In genomic region chr17:65564793-65565192, GRCh38 we compare ENCODE assay signal across 10 cellular contexts. TPM values are rescaled to one million over a fixed set of nuclear protein-coding genes. Genes with fewer than 3 reads are reported as not detected.
DNase-seq lines count a peak whose midpoint lies in the region; TF ChIP-seq lines count a peak whose summit lies in the region.
"Had no signal": no experiment of that assay in that cellular context is flagged by ENCODE, and none has a peak within 500 bp of the region (broad histone marks: within the 10 kb centered on the region; RNA-seq: fewer than 3 reads in every experiment).

No MANE protein-coding gene starts in this region.

- no peak overlapping the region for H3K4me3 ChIP-seq in choroid plexus epithelial cell (ENCODE audit: low read depth, low read length)
- H3K4me3 ChIP-seq in muscle layer of duodenum (ENCODE audit: low read depth in 1 of 2, low read length in 2 of 2) = no peak overlapping the region

- TF ChIP-seq CTCF in choroid plexus epithelial cell (conservative IDR thresholded peaks at IDR 0.05; ENCODE audit: low read depth, low read length) (no peak), endothelial cell (IDR thresholded peaks at IDR 0.05; ENCODE audit: unreplicated experiment) (no peak)

- H3K27me3 ChIP-seq in muscle layer of duodenum (ENCODE audit: low read depth, low read length) = no peaks in the 10 kb centered on the region

- H3K4me3 Mint-ChIP-seq in endothelial cell (ENCODE audit: unreplicated experiment) = no peak overlapping the region
- H3K4me3 Mint-ChIP-seq: B cell had no signal

- H3K27ac Mint-ChIP-seq in endothelial cell (ENCODE audit: unreplicated experiment) = no peak overlapping the region
- H3K27ac Mint-ChIP-seq: B cell had no signal

- no peaks in the 10 kb centered on the region for H3K9me3 Mint-ChIP-seq in endothelial cell (ENCODE audit: unreplicated experiment)

- H3K27me3 Mint-ChIP-seq in endothelial cell (ENCODE audit: unreplicated experiment) = peaks cover 6% of the 10 kb centered on the region

- DNase-seq in COR-L47 (lab: John Stamatoyannopoulos, UW) (peak; percentile 55), NCI-H2196 (lab: John Stamatoyannopoulos, UW; ENCODE audit: unreplicated experiment) (peak; percentile 83), choroid plexus epithelial cell (ENCODE audit: low read depth) (peak; percentile 67), cortex of kidney (lab: John Stamatoyannopoulos, UW) (no peak), endothelial cell (ENCODE audit: low spot score) (no peak)
- DNase-seq in stimulated activated CD4-positive, alpha-beta T cell treated with anti-CD3 and anti-CD28 coated beads, Interleukin-2, amount 100 ng/mL, for 48 hours = no peak
- no peak for DNase-seq in stimulated activated CD4-positive, alpha-beta T cell treated with anti-CD3 and anti-CD28 coated beads, Interleukin-2, amount 100 ng/mL, for 24 hours
- DNase-seq: stimulated activated CD4-positive, alpha-beta T cell treated with anti-CD3 and anti-CD28 coated beads, Interleukin-1b, Interleukin-23, amount 100 ng/mL, for 48 hours had no signal

- peaks cover 15% of the 10 kb centered on the region for H3K4me1 Mint-ChIP-seq in endothelial cell (ENCODE audit: unreplicated experiment)

- no peaks in the 10 kb centered on the region for H3K36me3 ChIP-seq in muscle layer of duodenum (ENCODE audit: control insufficient read depth in 1 of 2, insufficient read depth in 2 of 2, low read length in 2 of 2)

- H3K27ac ChIP-seq in muscle layer of duodenum (ENCODE audit: low read length) = peak overlapping the region; percentile 29

- no peaks in the 10 kb centered on the region for H3K9me3 ChIP-seq in muscle layer of duodenum (ENCODE audit: control insufficient read depth in 1 of 2, low read length in 2 of 2)

- no peaks in the 10 kb centered on the region for H3K36me3 Mint-ChIP-seq in endothelial cell (ENCODE audit: low read depth, unreplicated experiment)

- peaks cover 12 to 19% of the 10 kb centered on the region in 2 donors for H3K4me1 ChIP-seq in muscle layer of duodenum (ENCODE audit: control insufficient read depth in 1 of 2, insufficient read depth in 2 of 2, low read length in 2 of 2)

RNA-seq across cellular contexts. Expression of gene AXIN2, which starts 3.3 kb away (rescaled TPM):
- total RNA-seq in endothelial cell (ENCODE audit: unreplicated experiment) = 44.8 TPM

Comparison
In these comparisons a context has a peak if more than half of its experiments do, and no peak if none do; other contexts are left out.
1. DNase-seq: peak in COR-L47 (single experiment), NCI-H2196 (single experiment) and choroid plexus epithelial cell (single experiment); none in cortex of kidney (single experiment), stimulated activated CD4-positive, alpha-beta T cell treated with anti-CD3 and anti-CD28 coated beads, Interleukin-2, amount 100 ng/mL, for 48 hours (0 of 2), endothelial cell (single experiment) and stimulated activated CD4-positive, alpha-beta T cell treated with anti-CD3 and anti-CD28 coated beads, Interleukin-2, amount 100 ng/mL, for 24 hours (0 of 2).